ENCODE assay signal across 3 cellular contexts in the genomic region with DNA sequence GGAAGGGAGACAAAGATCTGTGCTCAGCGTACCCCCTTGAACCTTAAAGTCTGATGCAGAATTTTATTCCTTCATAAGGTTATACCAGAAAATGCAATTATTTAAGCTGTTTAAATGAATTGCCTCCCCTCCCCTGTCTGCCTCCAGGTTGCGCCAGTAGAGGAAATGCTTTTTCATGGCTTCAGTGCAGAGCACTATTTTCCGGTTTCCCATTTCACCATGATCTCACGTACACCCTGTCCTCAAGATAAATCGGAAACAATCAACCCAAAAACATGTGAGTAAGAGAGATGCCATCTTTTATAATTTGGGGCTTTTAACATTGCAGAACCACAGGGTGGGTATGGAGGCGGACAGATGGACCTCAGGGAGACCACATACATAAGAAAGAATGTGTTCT.
"Had no signal": no experiment of that assay in that cellular context is flagged by ENCODE, and none has a peak within 500 bp of the region (broad histone marks: within the 10 kb centered on the region; RNA-seq: fewer than 3 reads in every experiment).

No MANE protein-coding gene starts in this region.

- H3K4me3 ChIP-seq: GM12878 had no signal

- ATAC-seq: GM12878 had no signal

- DNase-seq: GDM1, GF-D8 had no signal
